In genomic region chr18:23245461-23245860, GRCh38 we compare ENCODE assay signal across 1 cellular context.
TF ChIP-seq lines count a peak whose summit lies in the region.

No MANE protein-coding gene starts in this region.

TF ChIP-seq in WTC11, 78 proteins besides CTCF, POLR2A, EP300 and RAD21 (continued from another document):
- TF ChIP-seq ZBTB43 (CRISPR knock-in tag; IDR thresholded peaks at IDR 0.05): no peak
